ENCODE assay signal across 8 cellular contexts in the genomic region with DNA sequence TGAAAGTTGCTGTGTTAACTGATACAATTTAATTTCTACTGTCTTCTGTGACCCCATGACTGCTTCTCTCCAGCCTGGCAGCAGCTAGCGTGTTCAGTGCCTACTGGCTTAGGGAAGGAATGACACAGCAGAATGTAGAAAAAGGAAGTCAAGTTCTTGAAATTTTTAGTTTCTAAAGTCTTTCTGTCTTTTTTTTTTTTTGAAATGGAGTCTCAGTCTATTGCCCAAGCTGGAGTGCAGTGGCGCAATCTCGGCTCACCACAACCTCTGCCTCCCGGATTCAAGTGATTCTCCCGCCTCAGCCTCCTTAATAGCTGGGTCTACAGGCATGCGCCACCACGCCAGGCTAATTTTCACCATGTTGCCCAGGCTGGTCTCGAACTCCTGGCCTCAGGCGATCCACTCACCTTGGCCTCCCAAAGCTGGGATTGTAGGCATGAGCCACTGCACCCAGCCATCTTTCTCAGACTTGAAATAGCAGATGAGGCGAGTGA.
DNase-seq lines count a peak whose midpoint lies in the region; ATAC-seq and TF ChIP-seq lines count a peak whose summit lies in the region.

No MANE protein-coding gene starts in this region.

- DNase-seq in GM03348 (ENCODE audit: low spot score) (peak; percentile 76), HL-60 (ENCODE audit: low read depth in 1 of 2, low spot score in 1 of 2) (peak; percentile 91 to 94), medulla oblongata (ENCODE audit: extremely low spot score) (peak; percentile 90), hepatic stellate cell (ENCODE audit: low spot score) (no peak), HPDE6-E6E7 (ENCODE audit: extremely low spot score) (no peak), NCI-H69 (lab: John Stamatoyannopoulos, UW) (no peak)

- no peak for ATAC-seq in GM19023 (IDR thresholded peaks at IDR 0.05; ENCODE audit: unreplicated experiment)

- H3K27ac Mint-ChIP-seq in activated naive CD4-positive, alpha-beta T cell treated with anti-CD3 and anti-CD28 coated beads, Interleukin-2, amount 50 U/mL, for 24 hours = peak overlapping the region; percentile 66

- H3K27me3 ChIP-seq in HL-60 (ENCODE audit: insufficient read depth, poor library complexity, severe bottlenecking) = no peaks in the 10 kb centered on the region

- H3K36me3 Mint-ChIP-seq in activated naive CD4-positive, alpha-beta T cell treated with anti-CD3 and anti-CD28 coated beads, Interleukin-2, amount 50 U/mL, for 24 hours = no peaks in the 10 kb centered on the region

- H3K27ac ChIP-seq in HL-60 (replicated peaks) = peak overlapping the region; percentile 85

- H3K4me3 ChIP-seq in HL-60 (replicated peaks; ENCODE audit: insufficient read depth, low read length) = no peak overlapping the region

- TF ChIP-seq CTCF in HL-60 (IDR thresholded peaks at IDR 0.05; ENCODE audit: insufficient read depth, low read length) = no peak

- no peak overlapping the region for H3K4me3 Mint-ChIP-seq in activated naive CD4-positive, alpha-beta T cell treated with anti-CD3 and anti-CD28 coated beads, Interleukin-2, amount 50 U/mL, for 24 hours

- H3K4me1 Mint-ChIP-seq in activated naive CD4-positive, alpha-beta T cell treated with anti-CD3 and anti-CD28 coated beads, Interleukin-2, amount 50 U/mL, for 24 hours = peaks cover 32% of the 10 kb centered on the region

- no peaks in the 10 kb centered on the region for H3K9me3 Mint-ChIP-seq in activated naive CD4-positive, alpha-beta T cell treated with anti-CD3 and anti-CD28 coated beads, Interleukin-2, amount 50 U/mL, for 24 hours

- H3K27me3 Mint-ChIP-seq in activated naive CD4-positive, alpha-beta T cell treated with anti-CD3 and anti-CD28 coated beads, Interleukin-2, amount 50 U/mL, for 24 hours = no peaks in the 10 kb centered on the region

Comparison
In these comparisons a context has a peak if more than half of its experiments do, and no peak if none do; other contexts are left out.
1. DNase-seq: peak in GM03348 (single experiment), HL-60 (2 of 2) and medulla oblongata (single experiment); none in hepatic stellate cell (single experiment), HPDE6-E6E7 (single experiment) and NCI-H69 (single experiment).